ENCODE assay signal across 18 cellular contexts in the genomic region with DNA sequence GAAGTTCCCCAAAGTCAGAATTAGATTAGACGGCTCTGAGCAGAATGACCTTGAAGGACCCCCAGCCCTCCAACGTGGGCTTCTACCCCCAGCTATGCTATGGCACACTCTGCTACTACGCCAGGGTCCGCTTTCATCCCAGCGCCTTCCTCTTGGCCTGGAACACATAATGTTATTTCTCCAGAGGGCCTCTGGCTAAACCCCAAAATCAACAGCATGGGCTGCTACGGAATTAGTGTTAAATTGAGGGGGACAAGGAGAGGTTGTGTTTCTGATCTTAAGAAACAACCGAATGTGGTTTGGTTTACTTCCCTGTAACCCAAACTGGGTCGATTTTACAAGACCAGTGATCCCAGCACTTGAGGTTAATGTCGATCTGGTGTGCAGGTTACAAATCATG.
"Had no signal": no experiment of that assay in that cellular context is flagged by ENCODE, and none has a peak within 500 bp of the region (broad histone marks: within the 10 kb centered on the region; RNA-seq: fewer than 3 reads in every experiment).

No MANE protein-coding gene starts in this region.

- H3K9ac ChIP-seq: parathyroid adenoma, SK-N-SH had no signal

- H3K4me3 ChIP-seq: left ventricle myocardium inferior, sigmoid colon, thoracic aorta had no signal

- H3K9me3 ChIP-seq: neutrophil, SK-N-SH, thoracic aorta had no signal

- H3K4me1 ChIP-seq: foreskin keratinocyte, parathyroid adenoma had no signal

- H3K27ac ChIP-seq: foreskin keratinocyte, left ventricle myocardium inferior, neutrophil, parathyroid adenoma, sigmoid colon had no signal

- H3K4me2 ChIP-seq: SK-N-SH had no signal

- H3K27me3 ChIP-seq: foreskin keratinocyte, neutrophil, sigmoid colon had no signal

- H3K36me3 ChIP-seq: left ventricle myocardium inferior, neutrophil, sigmoid colon, thoracic aorta had no signal

- H2AFZ ChIP-seq: parathyroid adenoma had no signal

- DNase-seq: activated B cell treated with CpG ODN at 0.5 μM for 24 hours; activated CD4-positive, alpha-beta memory T cell treated with anti-CD3 and anti-CD28 coated beads, Interleukin-2, amount 10 ng/mL, durations not matched to agents 7 days and 5 days; activated CD4-positive, alpha-beta T cell treated with anti-CD3 and anti-CD28 coated beads for 4 hours; activated CD8-positive, alpha-beta memory T cell treated with anti-CD3 and anti-CD28 coated beads, Interleukin-2, amount 10 ng/mL, durations not matched to agents 7 days and 5 days; activated naive CD4-positive, alpha-beta T cell; effector memory CD8-positive, alpha-beta T cell; glutamatergic neuron; left ventricle myocardium inferior; mammary epithelial cell; naive thymus-derived CD4-positive, alpha-beta T cell; sigmoid colon; SK-N-SH; stimulated activated naive B cell treated with anti-CD40 and anti-IgM and Interleukin-4, amounts not matched to agents 10 μg/mL and 1 μg/mL and 100 μg/mL, for 72 hours; T-cell had no signal
